Comparison of ENCODE assay signal across 23 cellular contexts in the genomic region with DNA sequence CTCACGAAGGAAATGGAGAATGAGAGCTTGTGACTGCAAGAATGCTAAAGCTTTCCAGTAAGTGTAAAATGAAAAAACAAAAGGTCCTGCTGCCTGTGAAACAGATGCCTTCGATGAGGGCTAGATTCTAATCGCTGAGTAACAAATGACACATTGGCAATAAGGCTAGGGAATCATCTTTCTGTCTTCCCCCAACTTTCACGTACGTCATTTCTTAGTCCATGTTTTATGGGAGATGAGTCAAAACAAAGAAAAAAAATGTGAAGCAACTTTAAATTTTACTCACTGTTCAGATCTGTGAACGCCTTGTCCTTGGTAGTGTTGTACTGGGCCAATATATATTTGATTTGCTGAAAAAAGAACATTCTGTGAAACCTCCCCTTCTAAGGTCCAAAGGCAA. TPM values are rescaled to one million over a fixed set of nuclear protein-coding genes. Genes with fewer than 3 reads are reported as not detected.
DNase-seq lines count a peak whose midpoint lies in the region; TF ChIP-seq lines count a peak whose summit lies in the region.
"Had no signal": no experiment of that assay in that cellular context is flagged by ENCODE, and none has a peak within 500 bp of the region (broad histone marks: within the 10 kb centered on the region; RNA-seq: fewer than 3 reads in every experiment).

No MANE protein-coding gene starts in this region.

- TF ChIP-seq CTCF in AG04449 (IDR thresholded peaks at IDR 0.05; ENCODE audit: insufficient read depth, low read length, missing control alignments) (no peak), RWPE1 (conservative IDR thresholded peaks at IDR 0.05; ENCODE audit: low read depth) (no peak), fibroblast of the aortic adventitia (IDR thresholded peaks at IDR 0.05; ENCODE audit: insufficient read depth, low read length) (no peak), nephron progenitor cell (IDR thresholded peaks at IDR 0.05) (no peak)

- CTCF ChIA-PET in AG04449 (lab: Yijun Ruan, JAX) = interaction anchor here (0.6 to 1.7 kb wide), 5 partner anchors 177 to 1344 kb away, joined by 3 to 9 read pairs (median 4); no protein-coding TSS in a partner anchor
- CTCF ChIA-PET in RWPE1 (lab: Yijun Ruan, JAX) = interaction anchor here (0.7 kb wide), 1 partner anchor 1476 kb away, joined by 4 read pairs; no protein-coding TSS in a partner anchor
- CTCF ChIA-PET in activated naive CD4-positive, alpha-beta T cell treated with anti-CD3 and anti-CD28 coated beads, Interleukin-2, amount 10 ng/mL, durations not matched to agents 7 days and 5 days (lab: Charles Lee) = interaction anchor here (0.9 kb wide), 1 partner anchor 241 kb away, joined by 4 read pairs; no protein-coding TSS in a partner anchor

- H3K9me3 Mint-ChIP-seq in nephron progenitor cell = no peaks in the 10 kb centered on the region
- H3K9me3 Mint-ChIP-seq in activated naive CD4-positive, alpha-beta T cell treated with anti-CD3 and anti-CD28 coated beads, Interleukin-2, amount 10 ng/mL, durations not matched to agents 7 days and 5 days = no peaks in the 10 kb centered on the region
- H3K9me3 Mint-ChIP-seq: activated CD4-positive, alpha-beta memory T cell treated with anti-CD3 and anti-CD28 coated beads, Interleukin-2, amount 10 ng/mL, durations not matched to agents 7 days and 5 days; WTC11 had no signal

- H3K27ac Mint-ChIP-seq in nephron progenitor cell = no peak overlapping the region
- H3K27ac Mint-ChIP-seq in activated naive CD4-positive, alpha-beta T cell treated with anti-CD3 and anti-CD28 coated beads, Interleukin-2, amount 10 ng/mL, durations not matched to agents 7 days and 5 days = no peak overlapping the region
- H3K27ac Mint-ChIP-seq: activated CD4-positive, alpha-beta memory T cell treated with anti-CD3 and anti-CD28 coated beads, Interleukin-2, amount 10 ng/mL, durations not matched to agents 7 days and 5 days; T-helper 17 cell; WTC11 had no signal

- no peaks in the 10 kb centered on the region for H3K27me3 Mint-ChIP-seq in nephron progenitor cell (ENCODE audit: low read depth, poor library complexity)
- H3K27me3 Mint-ChIP-seq in activated naive CD4-positive, alpha-beta T cell treated with anti-CD3 and anti-CD28 coated beads, Interleukin-2, amount 10 ng/mL, durations not matched to agents 7 days and 5 days = peaks cover 34% of the 10 kb centered on the region

- H3K4me1 Mint-ChIP-seq in nephron progenitor cell = peaks cover 6% of the 10 kb centered on the region
- H3K4me1 Mint-ChIP-seq in activated naive CD4-positive, alpha-beta T cell treated with anti-CD3 and anti-CD28 coated beads, Interleukin-2, amount 10 ng/mL, durations not matched to agents 7 days and 5 days = no peaks in the 10 kb centered on the region

- DNase-seq in AG04449 (ENCODE audit: low read depth, low spot score) (peak; percentile 44), EH (ENCODE audit: low read depth) (peak; percentile 52), RWPE1 (ENCODE audit: low spot score) (peak; percentile 49), fibroblast of the aortic adventitia (ENCODE audit: low read depth) (peak; percentile 40), nephron progenitor cell (no peak), occipital lobe (lab: John Stamatoyannopoulos, UW) (no peak)
- no peak for DNase-seq in activated naive CD4-positive, alpha-beta T cell treated with anti-CD3 and anti-CD28 coated beads, Interleukin-2, amount 10 ng/mL, durations not matched to agents 7 days and 5 days
- DNase-seq: activated CD4-positive, alpha-beta memory T cell treated with anti-CD3 and anti-CD28 coated beads, Interleukin-2, amount 10 ng/mL, durations not matched to agents 7 days and 5 days; amygdala; Calu3; caudate nucleus; dorsolateral prefrontal cortex; erythroblast; glutamatergic neuron; NCI-H1417 treated with DMSO at 0.1 percent for 48 hours; NCI-H748 treated with DMSO at 0.1 percent for 48 hours; retina; T-helper 17 cell had no signal

- no peak overlapping the region for H3K27ac ChIP-seq in RWPE1
- H3K27ac ChIP-seq: BLaER1, dorsolateral prefrontal cortex, neutrophil, SJSA1 had no signal

- H3K4me3 ChIP-seq in AG04449 (ENCODE audit: low read depth, low read length) (no peak overlapping the region), fibroblast of the aortic adventitia (ENCODE audit: low read depth, low read length) (no peak overlapping the region)
- H3K4me3 ChIP-seq: BLaER1, dorsolateral prefrontal cortex, SJSA1 had no signal

- peaks cover 23% of the 10 kb centered on the region for H3K36me3 Mint-ChIP-seq in nephron progenitor cell (ENCODE audit: low read depth)
- H3K36me3 Mint-ChIP-seq in activated naive CD4-positive, alpha-beta T cell treated with anti-CD3 and anti-CD28 coated beads, Interleukin-2, amount 10 ng/mL, durations not matched to agents 7 days and 5 days = no peaks in the 10 kb centered on the region

- POLR2A ChIA-PET in AG04449 (lab: Yijun Ruan, JAX) = no interaction called here
- POLR2A ChIA-PET in RWPE1 (lab: Yijun Ruan, JAX; ENCODE audit: low non-redundant PET) = no interaction called here

- no peak overlapping the region for H3K4me3 Mint-ChIP-seq in nephron progenitor cell
- no peak overlapping the region for H3K4me3 Mint-ChIP-seq in activated naive CD4-positive, alpha-beta T cell treated with anti-CD3 and anti-CD28 coated beads, Interleukin-2, amount 10 ng/mL, durations not matched to agents 7 days and 5 days
- H3K4me3 Mint-ChIP-seq: activated CD4-positive, alpha-beta memory T cell treated with anti-CD3 and anti-CD28 coated beads, Interleukin-2, amount 10 ng/mL, durations not matched to agents 7 days and 5 days; T-helper 17 cell; WTC11 had no signal

RNA-seq across cellular contexts. Expression of gene PROM1, which starts 59.8 kb away (rescaled TPM):
- under 0.01 TPM in 1 of 2 replicates, not detected in the other for total RNA-seq in fibroblast of the aortic adventitia (ENCODE audit: low replicate concordance)
- 43.5 TPM for total RNA-seq in occipital lobe
- total RNA-seq: activated CD4-positive, alpha-beta memory T cell treated with anti-CD3 and anti-CD28 coated beads, Interleukin-2, amount 10 ng/mL, durations not matched to agents 7 days and 5 days; OCI-LY7; SJSA1; T-helper 17 cell had no signal

Comparison
In these comparisons a context has a peak if more than half of its experiments do, and no peak if none do; other contexts are left out.
1. DNase-seq: peak in AG04449 (single experiment), EH (single experiment), RWPE1 (single experiment) and fibroblast of the aortic adventitia (single experiment); none in nephron progenitor cell (single experiment), occipital lobe (single experiment) and activated naive CD4-positive, alpha-beta T cell treated with anti-CD3 and anti-CD28 coated beads, Interleukin-2, amount 10 ng/mL, durations not matched to agents 7 days and 5 days (single experiment).
2. RNA of gene PROM1, which starts 59.8 kb away (total RNA-seq): 43.5 TPM in occipital lobe (single experiment); under 0.01 TPM in fibroblast of the aortic adventitia; every median in the first group is over 10 times any median in the second.